In genomic region chr1:203186446-203187305, GRCh38 we compare ENCODE assay signal across 9 cellular contexts. TPM values are rescaled to one million over a fixed set of nuclear protein-coding genes. Genes with fewer than 3 reads are reported as not detected.
A peak's percentile ranks its signal among the peaks of the same experiment; 100 is the strongest.
DNase-seq lines count a peak whose midpoint lies in the region; ATAC-seq lines count a peak whose summit lies in the region.
"Had no signal": no experiment of that assay in that cellular context is flagged by ENCODE, and none has a peak within 500 bp of the region (broad histone marks: within the 10 kb centered on the region; RNA-seq: fewer than 3 reads in every experiment).

CHI3L1 (minus strand) TSS chr1:203186704; CDS start chr1:203186623, 81 bp downstream.

- no peaks in the 10 kb centered on the region for H3K36me3 ChIP-seq in MG63

- peak within 1 kb of the TSS in 17 of 21 experiments; percentile 10 to 83 (median 58) for H3K27ac ChIP-seq in skin epidermis

- H3K4me3 ChIP-seq in MG63, result no peak within 1 kb of the TSS
- H3K4me3 ChIP-seq in skin epidermis, result peak within 1 kb of the TSS in 2 of 7 experiments; percentile 21 to 23

- DNase-seq in MG63 (peak; percentile 61), anterior cingulate cortex (lab: John Stamatoyannopoulos, UW) (peak in 41 of 58 donors; percentile 17 to 82 (median 52)), kidney tubule cell (ENCODE audit: low spot score) (peak; percentile 6), NCI-H1930 (lab: John Stamatoyannopoulos, UW) (no peak)
- DNase-seq: KG1 had no signal

- H3K9me3 ChIP-seq in MG63, result no peaks in the 10 kb centered on the region

- no peaks in the 10 kb centered on the region for H3K27me3 ChIP-seq in MG63

- ATAC-seq in GM21529 (IDR thresholded peaks at IDR 0.05; ENCODE audit: unreplicated experiment) (no peak), HG03457 (IDR thresholded peaks at IDR 0.05; ENCODE audit: unreplicated experiment) (no peak), GM19463 (IDR thresholded peaks at IDR 0.05; ENCODE audit: unreplicated experiment) (no peak)

RNA-seq across cellular contexts. Expression of gene CHI3L1, which starts in this region (rescaled TPM):
- total RNA-seq in MG63 (2014; rRNA removed; shearing (Covaris generic); ENCODE audit: low replicate concordance), result 3.5 and 4.8 TPM in 2 replicates

Comparison
In these comparisons a context has a peak if more than half of its experiments do, and no peak if none do; other contexts are left out.
1. DNase-seq: peak in MG63 (single experiment), anterior cingulate cortex (41 of 58) and kidney tubule cell (single experiment); none in NCI-H1930 (0 of 2).